8 cellular contexts compared by ENCODE assay signal in the genomic region with DNA sequence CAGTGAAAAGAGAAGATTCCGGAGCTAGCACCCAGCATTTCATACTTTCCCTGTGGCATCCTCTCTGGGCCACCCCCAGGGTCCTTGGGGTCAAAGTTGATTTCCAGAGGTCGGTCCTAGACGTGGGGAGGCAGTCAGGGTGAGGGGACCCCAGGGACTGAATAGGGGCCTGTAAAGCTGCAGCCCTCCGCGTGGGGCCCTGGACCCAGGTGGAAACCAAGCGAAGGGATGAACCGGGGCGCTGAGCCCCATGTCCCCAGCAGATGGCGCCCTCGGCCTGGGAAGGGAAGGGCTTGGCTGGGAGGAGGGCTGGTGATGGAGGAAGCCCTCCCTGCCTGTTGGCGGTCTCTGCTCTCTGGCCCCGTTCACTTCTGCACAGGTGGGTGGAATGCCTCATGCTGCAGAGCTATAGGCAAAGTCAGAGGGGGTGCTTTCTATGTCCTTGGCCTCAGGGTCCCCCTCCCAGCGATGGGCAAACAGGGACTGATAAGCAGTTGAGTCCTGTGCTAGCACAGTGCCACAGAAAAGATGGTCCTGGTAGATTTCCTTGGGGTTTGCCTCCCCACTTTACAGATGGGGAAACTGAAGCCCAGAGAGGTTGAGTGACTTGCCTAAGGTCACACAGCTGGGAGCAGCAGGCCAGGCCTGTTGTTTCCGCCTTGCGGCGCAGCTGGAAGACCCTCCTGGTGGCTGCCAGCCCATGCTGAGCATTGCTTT.
DNase-seq lines count a peak whose midpoint lies in the region; ATAC-seq and TF ChIP-seq lines count a peak whose summit lies in the region.

No MANE protein-coding gene starts in this region.

- POLR2A ChIA-PET in Caco-2 (lab: Charles Lee): no interaction called here

- no peak overlapping the region for H3K4me2 ChIP-seq in osteoblast (ENCODE audit: insufficient read depth, low read length)

- peak; percentile 69 to 88 for DNase-seq in Caco-2
- DNase-seq in HT-29 (ENCODE audit: low spot score): peak; percentile 81
- DNase-seq in RPMI7951 (ENCODE audit: low read depth): peak; percentile 50
- DNase-seq in activated effector memory CD4-positive, alpha-beta T cell treated with anti-CD3 and anti-CD28 coated beads, Interleukin-2, amount 50 U/mL, for 16 hours: peak; percentile 84
- DNase-seq in foreskin keratinocyte: no peak
- DNase-seq in osteoblast (ENCODE audit: insufficient read length, low spot score, missing footprints): peak; percentile 99
- DNase-seq in tibial artery: peak; percentile 67 to 82

- intact Hi-C loops in Caco-2 (cut with micrococcal nuclease; ENCODE audit: unreplicated experiment): loop anchor here (1.0 to 5.0 kb wide), 4 partner anchors 55 to 337 kb away; a partner anchor contains a TSS
- intact Hi-C loops in tibial artery (cut with DNase I; ENCODE audit: low total_unique reads): no loop called here

- H3K4me3 Mint-ChIP-seq in Caco-2 (ENCODE audit: unreplicated experiment): no peak overlapping the region

- H3K27ac Mint-ChIP-seq in Caco-2 (ENCODE audit: unreplicated experiment): no peak overlapping the region

- H3K4me3 ChIP-seq in Caco-2 (ENCODE audit: low read depth, low read length): no peak overlapping the region
- no peak overlapping the region for H3K4me3 ChIP-seq in osteoblast (ENCODE audit: insufficient read depth, low read length)
- H3K4me3 ChIP-seq in tibial artery: no peak overlapping the region

- peaks cover 55% of the 10 kb centered on the region for H4K20me1 ChIP-seq in osteoblast (ENCODE audit: insufficient read depth, low read length)

- no peaks in the 10 kb centered on the region for H3K4me1 Mint-ChIP-seq in Caco-2 (ENCODE audit: low read depth, unreplicated experiment)

- ATAC-seq in foreskin keratinocyte (peak; percentile 72), HG02840 (IDR thresholded peaks at IDR 0.05; ENCODE audit: low FRiP score, unreplicated experiment) (no peak)

- H3K4me1 ChIP-seq in Caco-2: no peaks in the 10 kb centered on the region
- H3K4me1 ChIP-seq in foreskin keratinocyte: no peaks in the 10 kb centered on the region
- H3K4me1 ChIP-seq in osteoblast (ENCODE audit: insufficient read depth, low read length): no peaks in the 10 kb centered on the region
- H3K4me1 ChIP-seq in tibial artery: peaks cover 0 to 5% (median 0%) of the 10 kb centered on the region in 4 donors

- TF ChIP-seq CTCF in Caco-2 (IDR thresholded peaks at IDR 0.05; ENCODE audit: insufficient read depth in 1 of 2, low read depth in 1 of 2, low read length in 1 of 2, severe bottlenecking in 1 of 2, unreplicated experiment in 1 of 2) (peak; percentile 97 to 98), foreskin keratinocyte (conservative IDR thresholded peaks at IDR 0.05) (peak; percentile 84), osteoblast (IDR thresholded peaks at IDR 0.05; ENCODE audit: extremely low read depth, low read depth, low read length) (peak; percentile 93), tibial artery (IDR thresholded peaks at IDR 0.05) (peak; percentile 84 to 91)

- CTCF ChIA-PET in Caco-2 (lab: Charles Lee): interaction anchor here (0.6 to 2.6 kb wide), 6 partner anchors 13 to 197 kb away, joined by 3 to 8 read pairs (median 3); no protein-coding TSS in a partner anchor

- H3K79me2 ChIP-seq in osteoblast (ENCODE audit: insufficient read depth, low read length): no peaks in the 10 kb centered on the region

- no peaks in the 10 kb centered on the region for H3K9me3 Mint-ChIP-seq in Caco-2 (ENCODE audit: unreplicated experiment)

- H3K36me3 Mint-ChIP-seq in Caco-2 (ENCODE audit: insufficient read depth, unreplicated experiment): peaks cover 13% of the 10 kb centered on the region

- H3K27me3 Mint-ChIP-seq in Caco-2 (ENCODE audit: insufficient read depth, unreplicated experiment): no peaks in the 10 kb centered on the region

- BruUV-seq in Caco-2 (replicated peaks; lab: Mats Ljungman, UMichigan): no TSS peak

- no peak overlapping the region for H3K27ac ChIP-seq in foreskin keratinocyte
- no peak overlapping the region for H3K27ac ChIP-seq in osteoblast (ENCODE audit: low read depth, low read length)
- no peak overlapping the region for H3K27ac ChIP-seq in tibial artery

- H3K27me3 ChIP-seq in Caco-2 (replicated peaks; ENCODE audit: control insufficient read depth, insufficient read depth, low read length) (no peaks in the 10 kb centered on the region), foreskin keratinocyte (no peaks in the 10 kb centered on the region), osteoblast (ENCODE audit: insufficient read depth, low read length) (no peaks in the 10 kb centered on the region), tibial artery (peaks cover 0 to 8% of the 10 kb centered on the region in 2 donors)

- H3K36me3 ChIP-seq in Caco-2 (ENCODE audit: control insufficient read depth, insufficient read depth, low read length) (no peaks in the 10 kb centered on the region), osteoblast (ENCODE audit: insufficient read depth, low read length) (no peaks in the 10 kb centered on the region), tibial artery (no peaks in the 10 kb centered on the region)

- no peak overlapping the region for H2AFZ ChIP-seq in osteoblast (ENCODE audit: low read length)

- H3K9me3 ChIP-seq in Caco-2 (no peaks in the 10 kb centered on the region), osteoblast (ENCODE audit: low read depth, low read length) (no peaks in the 10 kb centered on the region), tibial artery (no peaks in the 10 kb centered on the region)

Comparison
In these comparisons a context has a peak if more than half of its experiments do, and no peak if none do; other contexts are left out.
1. DNase-seq: peak in Caco-2 (2 of 2), HT-29 (single experiment), RPMI7951 (single experiment), activated effector memory CD4-positive, alpha-beta T cell treated with anti-CD3 and anti-CD28 coated beads, Interleukin-2, amount 50 U/mL, for 16 hours (single experiment), osteoblast (single experiment) and tibial artery (2 of 2); none in foreskin keratinocyte (0 of 2).
2. Peak in every context shown above with its lines, with median percentiles within 50 percentile points of each other: CTCF ChIP-seq.